In genomic region chr2:96261328-96262003, GRCh38 we compare ENCODE assay signal across 8 cellular contexts. TPM values are rescaled to one million over a fixed set of nuclear protein-coding genes. Genes with fewer than 3 reads are reported as not detected.
DNase-seq lines count a peak whose midpoint lies in the region; ATAC-seq and TF ChIP-seq lines count a peak whose summit lies in the region.

No MANE protein-coding gene starts in this region.

- peaks cover 32% of the 10 kb centered on the region for H3K36me3 ChIP-seq in left ventricle myocardium inferior
- no peaks in the 10 kb centered on the region for H3K36me3 ChIP-seq in neural progenitor cell

- H3K9me3 Mint-ChIP-seq in neural progenitor cell (no peaks in the 10 kb centered on the region), endothelial cell (ENCODE audit: unreplicated experiment) (no peaks in the 10 kb centered on the region)

- no peak overlapping the region for H3K27ac Mint-ChIP-seq in neural progenitor cell
- H3K27ac Mint-ChIP-seq in endothelial cell (ENCODE audit: unreplicated experiment) = no peak overlapping the region

- DNase-seq in left ventricle myocardium inferior = no peak
- DNase-seq in Right ventricle myocardium superior = no peak
- DNase-seq in coronary artery (ENCODE audit: low spot score) = no peak
- DNase-seq in neural progenitor cell (ENCODE audit: low spot score) = no peak
- DNase-seq in endothelial cell (ENCODE audit: low spot score) = no peak
- DNase-seq in SW 1271 (lab: John Stamatoyannopoulos, UW) = no peak
- DNase-seq in stimulated activated CD4-positive, alpha-beta T cell treated with anti-CD3 and anti-CD28 coated beads, Interleukin-2, amount 100 ng/mL, for 48 hours = no peak

- H3K36me3 Mint-ChIP-seq in neural progenitor cell (peaks cover 4% of the 10 kb centered on the region), endothelial cell (ENCODE audit: low read depth, unreplicated experiment) (peaks cover 12% of the 10 kb centered on the region)

- H3K27ac ChIP-seq in left ventricle myocardium inferior (replicated peaks) (peak overlapping the region; percentile 96), coronary artery (peak overlapping the region; percentile 76 to 92), neural progenitor cell (no peak overlapping the region)

- H3K4me1 Mint-ChIP-seq in neural progenitor cell = peaks cover 29% of the 10 kb centered on the region
- H3K4me1 Mint-ChIP-seq in endothelial cell (ENCODE audit: unreplicated experiment) = peaks cover 30% of the 10 kb centered on the region

- H4K20me1 ChIP-seq in neural progenitor cell (ENCODE audit: low read depth) = peaks cover 28% of the 10 kb centered on the region

- peaks cover under 1% of the 10 kb centered on the region for H3K27me3 Mint-ChIP-seq in neural progenitor cell (ENCODE audit: insufficient read depth, low read depth)
- H3K27me3 Mint-ChIP-seq in endothelial cell (ENCODE audit: unreplicated experiment) = peaks cover 12% of the 10 kb centered on the region

- H3K4me3 Mint-ChIP-seq in neural progenitor cell = no peak overlapping the region
- no peak overlapping the region for H3K4me3 Mint-ChIP-seq in endothelial cell (ENCODE audit: unreplicated experiment)

- peak overlapping the region; percentile 23 for H3K9ac ChIP-seq in neural progenitor cell

- ATAC-seq in Right ventricle myocardium superior (ENCODE audit: poor library complexity) (no peak), HG02759 (IDR thresholded peaks at IDR 0.05; ENCODE audit: unreplicated experiment) (no peak)

- H3K9me3 ChIP-seq in left ventricle myocardium inferior (replicated peaks) = no peaks in the 10 kb centered on the region
- H3K9me3 ChIP-seq in neural progenitor cell (ENCODE audit: low read depth) = no peaks in the 10 kb centered on the region

- peaks cover 30% of the 10 kb centered on the region for H3K79me2 ChIP-seq in neural progenitor cell (ENCODE audit: low read depth)

- TF ChIP-seq CTCF in left ventricle myocardium inferior (IDR thresholded peaks at IDR 0.05; ENCODE audit: borderline replicate concordance) (no peak), coronary artery (IDR thresholded peaks at IDR 0.05) (no peak), neural progenitor cell (IDR thresholded peaks at IDR 0.05) (no peak), endothelial cell (IDR thresholded peaks at IDR 0.05; ENCODE audit: unreplicated experiment) (no peak)

- peaks cover 13% of the 10 kb centered on the region for H3F3A ChIP-seq in neural progenitor cell (ENCODE audit: low read depth)

- no peak overlapping the region for H2AFZ ChIP-seq in neural progenitor cell (replicated peaks)

- no peak overlapping the region for H3K4me2 ChIP-seq in neural progenitor cell

- intact Hi-C loops in left ventricle myocardium inferior (cut with micrococcal nuclease) (loop anchor here (2.0 kb wide), 1 partner anchor 57 kb away; no protein-coding TSS in a partner anchor), Right ventricle myocardium superior (cut with DNase I) (loop anchor here (2.0 to 10.0 kb wide), 2 partner anchors 53 to 117 kb away; partner anchors contain the start of genes DUSP2 and STARD7)

- H3K4me1 ChIP-seq in left ventricle myocardium inferior (peaks cover 97% of the 10 kb centered on the region), neural progenitor cell (no peaks in the 10 kb centered on the region)

- H3K4me3 ChIP-seq in left ventricle myocardium inferior (peak overlapping the region; percentile 53), coronary artery (no peak overlapping the region), neural progenitor cell (no peak overlapping the region)

- H3K27me3 ChIP-seq in left ventricle myocardium inferior (ENCODE audit: low read depth) = no peaks in the 10 kb centered on the region
- no peaks in the 10 kb centered on the region for H3K27me3 ChIP-seq in neural progenitor cell

RNA-seq across cellular contexts. Expression of gene TMEM127, which starts 4.3 kb away (rescaled TPM):
- total RNA-seq in left ventricle myocardium inferior (85.7 TPM), Right ventricle myocardium superior (67.3 TPM), neural progenitor cell (ENCODE audit: low replicate concordance) (9.1 and 16.1 TPM in 2 replicates), endothelial cell (ENCODE audit: unreplicated experiment) (39.0 TPM)

RNA-seq across cellular contexts. Expression of gene CIAO1, which starts 4.6 kb away (rescaled TPM):
- 68.6 TPM for total RNA-seq in left ventricle myocardium inferior
- total RNA-seq in Right ventricle myocardium superior = 62.3 TPM
- total RNA-seq in neural progenitor cell (ENCODE audit: low replicate concordance) = 55.9 and 106 TPM in 2 replicates
- total RNA-seq in endothelial cell (ENCODE audit: unreplicated experiment) = 63.7 TPM

RNA-seq across cellular contexts. Expression of gene SNRNP200, which starts 43.9 kb away (rescaled TPM):
- 54.8 TPM for total RNA-seq in left ventricle myocardium inferior
- total RNA-seq in Right ventricle myocardium superior = 50.1 TPM
- 94.3 and 128 TPM in 2 replicates for total RNA-seq in neural progenitor cell (ENCODE audit: low replicate concordance)
- total RNA-seq in endothelial cell (ENCODE audit: unreplicated experiment) = 168 TPM

RNA-seq across cellular contexts. Expression of gene STARD7, which starts 52.8 kb away (rescaled TPM):
- 174 TPM for total RNA-seq in left ventricle myocardium inferior
- total RNA-seq in Right ventricle myocardium superior = 179 TPM
- 162 and 179 TPM in 2 replicates for total RNA-seq in neural progenitor cell (ENCODE audit: low replicate concordance)
- total RNA-seq in endothelial cell (ENCODE audit: unreplicated experiment) = 83.4 TPM
